In genomic region chr11:125110996-125111340, GRCh38 we compare ENCODE assay signal across 8 cellular contexts. TPM values are rescaled to one million over a fixed set of nuclear protein-coding genes. Genes with fewer than 3 reads are reported as not detected.
DNase-seq lines count a peak whose midpoint lies in the region; ATAC-seq and TF ChIP-seq lines count a peak whose summit lies in the region.

No MANE protein-coding gene starts in this region.

- peak; percentile 31 for DNase-seq in activated CD4-positive, CD25-positive, alpha-beta regulatory T cell treated with anti-CD3 and anti-CD28 coated beads, Interleukin-2, amount 50 U/mL, for 72 hours
- DNase-seq in NB4 (ENCODE audit: low read depth) (no peak), adrenal gland (peak in 1 of 7 donors; percentile 54), left lobe of liver (ENCODE audit: low spot score) (no peak), NCI-H2107 treated with DMSO at 0.1 percent for 48 hours (lab: John Stamatoyannopoulos, UW; ENCODE audit: unreplicated experiment) (no peak), GOT3 (lab: John Stamatoyannopoulos, UW) (no peak)

- H3K27ac ChIP-seq in adrenal gland (peak overlapping the region in 4 of 5 donors; percentile 38 to 85 (median 66)), stomach smooth muscle (ENCODE audit: low read length) (peak overlapping the region; percentile 64)

- H3K4me3 ChIP-seq in NB4 (ENCODE audit: low read depth, low read length) (peak overlapping the region; percentile 98), adrenal gland (peak overlapping the region; percentile 4 to 72 (median 66)), stomach smooth muscle (ENCODE audit: low read length in 2 of 2) (peak overlapping the region; percentile 93 to 97)

- H3K9me3 ChIP-seq in adrenal gland (replicated peaks in 1 of 3): no peaks in the 10 kb centered on the region
- no peaks in the 10 kb centered on the region for H3K9me3 ChIP-seq in stomach smooth muscle (ENCODE audit: control insufficient read depth in 2 of 2, low read length in 2 of 2)

- WGBS in adrenal gland, 4 donors: 0 to 2% (median 0%) methylated on average over 9 of the region's 9 CpGs

- no peak for ATAC-seq in activated CD4-positive, CD25-positive, alpha-beta regulatory T cell treated with anti-CD3 and anti-CD28 coated beads, Interleukin-2, amount 50 U/mL, for 24 hours
- ATAC-seq in left lobe of liver: peak; percentile 5

- no peaks in the 10 kb centered on the region for H3K27me3 ChIP-seq in adrenal gland
- H3K27me3 ChIP-seq in stomach smooth muscle (ENCODE audit: control insufficient read depth in 1 of 2, insufficient read depth in 2 of 2, low read length in 2 of 2): peaks cover 0 to 3% of the 10 kb centered on the region in 2 donors

- TF ChIP-seq POLR2A in NB4 (IDR thresholded peaks at IDR 0.05; ENCODE audit: extremely low read depth, insufficient read length) (no peak), adrenal gland (IDR thresholded peaks at IDR 0.05) (no peak)

- H3K36me3 ChIP-seq in adrenal gland (replicated peaks in 1 of 2) (no peaks in the 10 kb centered on the region), stomach smooth muscle (ENCODE audit: control insufficient read depth in 2 of 2, insufficient read depth in 2 of 2, low read length in 2 of 2) (no peaks in the 10 kb centered on the region)

- TF ChIP-seq CTCF in NB4 (IDR thresholded peaks at IDR 0.05; ENCODE audit: low read depth, low read length): no peak
- TF ChIP-seq CTCF in adrenal gland (IDR thresholded peaks at IDR 0.05): no peak

- peaks cover 4 to 6% of the 10 kb centered on the region in 2 donors for H3K4me1 ChIP-seq in adrenal gland (replicated peaks in 1 of 2)
- peaks cover 7% of the 10 kb centered on the region for H3K4me1 ChIP-seq in stomach smooth muscle (ENCODE audit: control insufficient read depth, insufficient read depth, low read length)

- intact Hi-C loops in adrenal gland (cut with DNase I): no loop called here

- peak overlapping the region; percentile 91 to 96 for H3K9ac ChIP-seq in stomach smooth muscle (ENCODE audit: low read length in 2 of 2)

RNA-seq across cellular contexts. Expression of gene TMEM218, which starts 0.5 kb away (rescaled TPM):
- 10 to 100 TPM; 19.7 to 42.3 (median 25.8) TPM for total RNA-seq in adrenal gland
- 10 to 100 TPM; 19.3 to 38.7 (median 20.4) TPM for polyA plus RNA-seq in adrenal gland
- 9.3 TPM for total RNA-seq in left lobe of liver

RNA-seq across cellular contexts. Expression of gene SLC37A2, which starts 47.9 kb away (rescaled TPM):
- total RNA-seq in adrenal gland (100 to 1,000 TPM in 7 of 8 donors, 10 to 100 TPM in 1; 85.3 to 389 (median 177) TPM), left lobe of liver (3.1 TPM)
- 100 to 1,000 TPM in 1 of 3 donors, 10 to 100 TPM in 2; 73.4 to 274 (median 75.9) TPM for polyA plus RNA-seq in adrenal gland

RNA-seq across cellular contexts. Expression of gene PKNOX2, which starts 53.6 kb away (rescaled TPM):
- 10 to 100 TPM in 5 of 8 donors, 1 to 10 TPM in 3; 1.8 to 34.7 (median 11.1) TPM for total RNA-seq in adrenal gland
- 1 to 10 TPM; 2.0 to 2.7 (median 2.0) TPM for polyA plus RNA-seq in adrenal gland
- 0.63 TPM for total RNA-seq in left lobe of liver

Comparison
In these comparisons a context has a peak if more than half of its experiments do, and no peak if none do; other contexts are left out.
1. RNA of gene SLC37A2, which starts 47.9 kb away (total RNA-seq): 85.3 to 389 TPM in adrenal gland; 3.1 TPM in left lobe of liver (single experiment); every median in the first group is over 10 times any median in the second.
2. Peak in every context shown above with its lines, with median percentiles within 50 percentile points of each other: H3K4me3 ChIP-seq.